Comparison of ENCODE assay signal across 11 cellular contexts in genomic region chr6:46655803-46656202, GRCh38. TPM values are rescaled to one million over a fixed set of nuclear protein-coding genes. Genes with fewer than 3 reads are reported as not detected.
A peak's percentile ranks its signal among the peaks of the same experiment; 100 is the strongest.
DNase-seq lines count a peak whose midpoint lies in the region; ATAC-seq and TF ChIP-seq lines count a peak whose summit lies in the region.
"Had no signal": no experiment of that assay in that cellular context is flagged by ENCODE, and none has a peak within 500 bp of the region (broad histone marks: within the 10 kb centered on the region; RNA-seq: fewer than 3 reads in every experiment).

No MANE protein-coding gene starts in this region.

- no peaks in the 10 kb centered on the region for H3K79me2 ChIP-seq in SK-N-SH (ENCODE audit: insufficient read depth)

- ATAC-seq in SK-N-SH treated with all-trans-retinoic acid at 6 μM for 48 hours: no peak
- ATAC-seq: stimulated activated effector memory CD8-positive, alpha-beta T cell treated with anti-CD3 and anti-CD28 coated beads, Interleukin-12 subunit alpha, Interleukin-12 subunit beta, amount 100 ng/mL, for 72 hours had no signal

- H3K4me3 ChIP-seq in SK-N-SH (ENCODE audit: low read depth in 2 of 2, low read length in 1 of 2) (no peak overlapping the region), retinal pigment epithelial cell (ENCODE audit: low read length) (no peak overlapping the region)
- H3K4me3 ChIP-seq: BLaER1 had no signal

- H3K27me3 ChIP-seq in SK-N-SH (ENCODE audit: insufficient read depth): no peaks in the 10 kb centered on the region

- H3K9ac ChIP-seq in SK-N-SH: no peak overlapping the region
- H3K9ac ChIP-seq: BLaER1 had no signal

- H3K27ac ChIP-seq in SK-N-SH (ENCODE audit: low read depth in 2 of 2, low read length in 1 of 2): no peak overlapping the region
- H3K27ac ChIP-seq: BLaER1 had no signal

- no peak for TF ChIP-seq EP300 in SK-N-SH (IDR thresholded peaks at IDR 0.05; ENCODE audit: borderline replicate concordance in 1 of 2, low read depth in 1 of 2, low read length in 1 of 2)

- no peaks in the 10 kb centered on the region for H4K20me1 ChIP-seq in SK-N-SH (ENCODE audit: insufficient read depth)
- H4K20me1 ChIP-seq: BLaER1 had no signal

- TF ChIP-seq POLR2A in erythroblast (IDR thresholded peaks at IDR 0.05; ENCODE audit: low read length): no peak

- peak; percentile 34 for DNase-seq in SK-N-SH
- peak; percentile 74 for DNase-seq in OCI-M1 (lab: John Stamatoyannopoulos, UW)
- peak; percentile 10 to 16 for DNase-seq in erythroblast (lab: John Stamatoyannopoulos, UW)
- DNase-seq in retinal pigment epithelial cell (ENCODE audit: low read depth): no peak
- no peak for DNase-seq in superior temporal gyrus (ENCODE audit: extremely low spot score)
- DNase-seq in RPMI8226: no peak
- DNase-seq in stimulated activated CD4-positive, alpha-beta T cell treated with anti-CD3 and anti-CD28 coated beads, Interleukin-1b, Interleukin-23, amount 100 ng/mL, for 48 hours: no peak
- DNase-seq: kidney glomerular epithelial cell had no signal

- no peak overlapping the region for H2AFZ ChIP-seq in SK-N-SH (ENCODE audit: low read depth)

- no peaks in the 10 kb centered on the region for H3K9me2 ChIP-seq in SK-N-SH

- peaks cover 0 to 3% of the 10 kb centered on the region in 2 experiments; a peak in 2 of 4 replicates for H3K4me1 ChIP-seq in SK-N-SH (ENCODE audit: control insufficient read depth in 1 of 2, insufficient read depth in 2 of 2, low read depth in 1 of 2, low read length in 1 of 2)

- TF ChIP-seq CTCF in SK-N-SH (IDR thresholded peaks at IDR 0.05) (peak; percentile 31; the same call in 1 of the 2 replicates), retinal pigment epithelial cell (conservative IDR thresholded peaks at IDR 0.05; ENCODE audit: low read depth, low read length) (peak; percentile 43)

- peaks cover 7% of the 10 kb centered on the region; the same call in 1 of the 2 replicates for H3K9me3 ChIP-seq in SK-N-SH

- POLR2A ChIA-PET in SK-N-SH (lab: Yijun Ruan, JAX): no interaction called here

- TF ChIP-seq RAD21 in SK-N-SH (IDR thresholded peaks at IDR 0.05; ENCODE audit: low read length): no peak

- CTCF ChIA-PET in SK-N-SH (lab: Yijun Ruan, JAX): interaction anchor here (1.1 to 1.3 kb wide), 4 partner anchors 8 to 28 kb away, joined by 3 to 4 read pairs (median 4); no protein-coding TSS in a partner anchor

- H3K4me2 ChIP-seq in SK-N-SH: no peak overlapping the region
- H3K4me2 ChIP-seq: BLaER1 had no signal

- H3F3A ChIP-seq in SK-N-SH (replicated peaks; ENCODE audit: insufficient read depth): no peaks in the 10 kb centered on the region

- no peaks in the 10 kb centered on the region for H3K36me3 ChIP-seq in SK-N-SH (replicated peaks in 1 of 2; ENCODE audit: control insufficient read depth in 1 of 2, insufficient read depth in 2 of 2, low read length in 1 of 2)
- H3K36me3 ChIP-seq: BLaER1 had no signal

- 58% methylated on average over 6 of the region's 6 CpGs for WGBS in SK-N-SH (ENCODE audit: low lambda C conversion rate)

TF ChIP-seq in SK-N-SH, 30 proteins besides CTCF, POLR2A, EP300 and RAD21 (continues in another document):
- TF ChIP-seq ZBTB33 (IDR thresholded peaks at IDR 0.05; ENCODE audit: borderline replicate concordance, low read depth): no peak
- no peak for TF ChIP-seq TCF12 (IDR thresholded peaks at IDR 0.05)
- no peak for TF ChIP-seq RCOR1 (IDR thresholded peaks at IDR 0.05; ENCODE audit: low read length)
- no peak for TF ChIP-seq FOXJ3 (CRISPR knock-in tag; IDR thresholded peaks at IDR 0.05)
- no peak for TF ChIP-seq CHD2 (IDR thresholded peaks at IDR 0.05; ENCODE audit: low read length, partially characterized antibody)
- no peak for TF ChIP-seq YY1 (IDR thresholded peaks at IDR 0.05; ENCODE audit: low read depth)
- no peak for TF ChIP-seq SIN3A (IDR thresholded peaks at IDR 0.05; ENCODE audit: borderline replicate concordance, low read depth, low read length)

TF ChIP-seq in SK-N-SH treated with all-trans-retinoic acid at 6 μM for 48 hours, 23 proteins besides CTCF, POLR2A, EP300 and RAD21:
- TF ChIP-seq SNAI2 (CRISPR knock-in tag; IDR thresholded peaks at IDR 0.05) (no peak), TCF4 (CRISPR knock-in tag; IDR thresholded peaks at IDR 0.05; ENCODE audit: borderline replicate concordance) (no peak), ZFP30 (CRISPR knock-in tag; IDR thresholded peaks at IDR 0.05) (no peak), CSDC2 (CRISPR knock-in tag; IDR thresholded peaks at IDR 0.05) (no peak), ZNF70 (CRISPR knock-in tag; IDR thresholded peaks at IDR 0.05) (no peak), OSR1 (CRISPR knock-in tag; IDR thresholded peaks at IDR 0.05) (no peak), GLIS3 (CRISPR knock-in tag; IDR thresholded peaks at IDR 0.05) (no peak), ZNF565 (CRISPR knock-in tag; conservative IDR thresholded peaks at IDR 0.05; ENCODE audit: low read depth) (no peak), ARNTL (CRISPR knock-in tag; IDR thresholded peaks at IDR 0.05; ENCODE audit: borderline replicate concordance, low read depth) (no peak), RARB (CRISPR knock-in tag; IDR thresholded peaks at IDR 0.05) (no peak)
- TF ChIP-seq, protein P1, sequence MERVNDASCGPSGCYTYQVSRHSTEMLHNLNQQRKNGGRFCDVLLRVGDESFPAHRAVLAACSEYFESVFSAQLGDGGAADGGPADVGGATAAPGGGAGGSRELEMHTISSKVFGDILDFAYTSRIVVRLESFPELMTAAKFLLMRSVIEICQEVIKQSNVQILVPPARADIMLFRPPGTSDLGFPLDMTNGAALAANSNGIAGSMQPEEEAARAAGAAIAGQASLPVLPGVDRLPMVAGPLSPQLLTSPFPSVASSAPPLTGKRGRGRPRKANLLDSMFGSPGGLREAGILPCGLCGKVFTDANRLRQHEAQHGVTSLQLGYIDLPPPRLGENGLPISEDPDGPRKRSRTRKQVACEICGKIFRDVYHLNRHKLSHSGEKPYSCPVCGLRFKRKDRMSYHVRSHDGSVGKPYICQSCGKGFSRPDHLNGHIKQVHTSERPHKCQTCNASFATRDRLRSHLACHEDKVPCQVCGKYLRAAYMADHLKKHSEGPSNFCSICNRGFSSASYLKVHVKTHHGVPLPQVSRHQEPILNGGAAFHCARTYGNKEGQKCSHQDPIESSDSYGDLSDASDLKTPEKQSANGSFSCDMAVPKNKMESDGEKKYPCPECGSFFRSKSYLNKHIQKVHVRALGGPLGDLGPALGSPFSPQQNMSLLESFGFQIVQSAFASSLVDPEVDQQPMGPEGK (CRISPR knock-in tag; IDR thresholded peaks at IDR 0.05; ENCODE audit: borderline replicate concordance): no peak

RNA-seq across cellular contexts. Expression of gene SLC25A27, which starts 3.0 kb away (rescaled TPM):
- polyA plus RNA-seq in SK-N-SH (2012; rRNA removed): 0.66 and 1.7 TPM in 2 replicates
- polyA plus RNA-seq in SK-N-SH (2012; cell fraction: cytosol; rRNA removed): 0.35 and 0.82 TPM in 2 replicates
- polyA plus RNA-seq in SK-N-SH (2012; cell fraction: nucleus; rRNA removed): 4.7 and 9.7 TPM in 2 replicates

RNA-seq across cellular contexts. Expression of gene CYP39A1, which starts 3.2 kb away (rescaled TPM):
- not detected in 2 replicates for polyA plus RNA-seq in SK-N-SH (2012; rRNA removed)
- 0.01 TPM in 1 of 2 replicates, not detected in the other for polyA plus RNA-seq in SK-N-SH (2012; cell fraction: cytosol; rRNA removed)
- not detected in 2 replicates for polyA plus RNA-seq in SK-N-SH (2012; cell fraction: nucleus; rRNA removed)

RNA-seq across cellular contexts. Expression of gene TDRD6, which starts 31.9 kb away (rescaled TPM):
- not detected in 2 replicates for polyA plus RNA-seq in SK-N-SH (2012; rRNA removed)
- polyA plus RNA-seq in SK-N-SH (2012; cell fraction: cytosol; rRNA removed): not detected in 2 replicates
- not detected in 2 replicates for polyA plus RNA-seq in SK-N-SH (2012; cell fraction: nucleus; rRNA removed)

Comparison
In these comparisons a context has a peak if more than half of its experiments do, and no peak if none do; other contexts are left out.
1. DNase-seq: peak in SK-N-SH (single experiment), OCI-M1 (single experiment) and erythroblast (2 of 2); none in retinal pigment epithelial cell (single experiment), superior temporal gyrus (single experiment), RPMI8226 (single experiment) and stimulated activated CD4-positive, alpha-beta T cell treated with anti-CD3 and anti-CD28 coated beads, Interleukin-1b, Interleukin-23, amount 100 ng/mL, for 48 hours (single experiment).